Comparison of ENCODE assay signal across 22 cellular contexts in the genomic region with DNA sequence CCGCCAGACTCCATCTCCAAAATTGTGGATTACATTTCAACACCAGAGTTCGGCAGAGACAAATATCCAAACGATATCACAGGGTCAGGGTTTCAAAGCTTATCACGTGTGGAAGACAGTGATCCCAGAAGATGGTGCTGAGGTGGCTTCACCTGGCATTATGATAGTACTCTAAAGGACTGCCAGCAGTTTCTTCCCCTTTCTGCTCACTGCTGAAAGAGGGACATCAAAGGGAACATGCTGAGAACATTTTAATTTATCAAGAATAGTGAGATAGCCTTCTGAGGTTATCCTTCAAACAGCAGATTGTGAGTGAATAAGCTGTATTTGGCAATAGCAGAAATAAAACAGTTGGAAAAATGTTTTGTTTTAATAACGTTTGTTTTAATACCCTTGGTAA.
"Had no signal": no experiment of that assay in that cellular context is flagged by ENCODE, and none has a peak within 500 bp of the region (broad histone marks: within the 10 kb centered on the region; RNA-seq: fewer than 3 reads in every experiment).

No MANE protein-coding gene starts in this region.

- H3K4me3 Mint-ChIP-seq: activated CD8-positive, alpha-beta T cell treated with anti-CD3 and anti-CD28 coated beads, Interleukin-2, amount 10 ng/mL, durations not matched to agents 7 days and 5 days; natural killer cell; stimulated activated naive CD8-positive, alpha-beta T cell treated with anti-CD3 and anti-CD28 coated beads, Interleukin-15, amount 100 ng/mL, for 72 hours; T-cell had no signal

- H3K9me3 ChIP-seq: body of pancreas, colonic mucosa, prostate gland, testis, upper lobe of left lung had no signal

- DNase-seq: activated CD4-positive, alpha-beta T cell treated with anti-CD3 and anti-CD28 coated beads for 4 hours; activated CD8-positive, alpha-beta memory T cell treated with anti-CD3 and anti-CD28 coated beads, Interleukin-2, amount 50 U/mL, for 4 hours; activated CD8-positive, alpha-beta T cell treated with anti-CD3 and anti-CD28 coated beads, Interleukin-2, amount 10 ng/mL, durations not matched to agents 7 days and 5 days; activated gamma-delta T cell; activated T-cell treated with anti-CD3 and anti-CD28 coated beads, Interleukin-2, amount 50 U/mL, for 48 hours; amygdala; body of pancreas; caudate nucleus; colonic mucosa; mammary epithelial cell; natural killer cell; nucleus accumbens; right cardiac atrium; small intestine; stimulated activated naive CD8-positive, alpha-beta T cell treated with anti-CD3 and anti-CD28 coated beads, Interleukin-15, amount 100 ng/mL, for 72 hours; T-cell; testis; upper lobe of left lung; WERI-Rb-1 had no signal

- H3K27ac Mint-ChIP-seq: activated CD8-positive, alpha-beta T cell treated with anti-CD3 and anti-CD28 coated beads, Interleukin-2, amount 10 ng/mL, durations not matched to agents 7 days and 5 days; T-cell had no signal

- H3K4me3 ChIP-seq: body of pancreas, colonic mucosa, prostate gland, testis, upper lobe of left lung had no signal

- ATAC-seq: activated CD8-positive, alpha-beta T cell treated with anti-CD3 and anti-CD28 coated beads, Interleukin-2, amount 10 ng/mL, durations not matched to agents 7 days and 5 days; activated naive CD4-positive, alpha-beta T cell treated with anti-CD3 and anti-CD28 coated beads, Interleukin-2, amount 50 U/mL, for 72 hours; body of pancreas; esophagus mucosa; right cardiac atrium; stimulated activated naive CD8-positive, alpha-beta T cell treated with anti-CD3 and anti-CD28 coated beads, Interleukin-15, amount 100 ng/mL, for 72 hours; T-cell had no signal

- H3K36me3 ChIP-seq: colonic mucosa, prostate gland, WERI-Rb-1 had no signal

- H3K27me3 ChIP-seq: body of pancreas, colonic mucosa, testis, upper lobe of left lung had no signal

- H3K27ac ChIP-seq: body of pancreas, colonic mucosa, prostate gland, testis, WERI-Rb-1 had no signal

- H3K27me3 Mint-ChIP-seq: stimulated activated naive CD8-positive, alpha-beta T cell treated with anti-CD3 and anti-CD28 coated beads, Interleukin-15, amount 100 ng/mL, for 72 hours; T-cell had no signal
